In the genomic region with DNA sequence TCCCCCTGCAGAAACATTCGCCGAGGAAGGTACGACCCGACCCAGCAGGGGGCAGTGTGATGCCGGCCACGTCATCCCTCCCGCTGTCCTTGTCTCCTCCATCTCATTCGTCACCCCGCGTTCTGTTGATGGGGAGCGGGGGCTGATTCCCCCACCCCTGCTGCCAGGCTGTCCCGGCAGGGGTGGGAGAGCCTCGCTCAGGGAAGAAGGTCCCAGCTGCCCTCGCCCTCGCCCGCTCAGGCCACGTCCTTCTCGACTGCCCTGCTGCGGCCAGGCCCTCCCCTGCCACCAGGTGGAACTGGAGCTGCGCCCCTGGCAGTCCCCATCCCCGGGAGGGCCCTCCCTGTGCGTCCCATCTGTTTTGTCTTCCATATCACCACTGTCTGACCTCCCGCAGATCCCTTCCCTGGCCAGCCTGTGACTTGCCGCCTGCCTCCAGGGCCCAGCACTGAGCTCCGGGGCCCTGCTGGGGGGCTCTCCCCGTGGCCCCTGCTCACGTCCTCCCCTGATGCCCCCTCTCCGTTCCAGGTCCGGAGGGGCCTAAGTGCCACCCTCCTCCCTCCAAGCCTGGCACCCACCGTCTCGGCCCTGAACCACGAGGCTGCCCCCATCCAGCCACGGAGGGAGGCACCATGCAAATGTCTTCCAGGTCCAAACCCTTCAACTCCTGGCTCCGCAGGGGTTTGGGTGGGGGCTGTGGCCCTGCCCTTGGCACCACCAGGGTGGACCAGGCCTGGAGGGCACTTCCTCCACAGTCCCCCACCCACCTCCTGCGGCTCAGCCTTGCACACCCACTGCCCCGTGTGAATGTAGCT, we compare ENCODE assay signal across 8 cellular contexts. TPM values are rescaled to one million over a fixed set of nuclear protein-coding genes. Genes with fewer than 3 reads are reported as not detected.
DNase-seq lines count a peak whose midpoint lies in the region; ATAC-seq and TF ChIP-seq lines count a peak whose summit lies in the region.

No MANE protein-coding gene starts in this region.

- H3K9ac ChIP-seq in mesendoderm (ENCODE audit: low read length) = peak overlapping the region; percentile 49

- H4K5ac ChIP-seq in mesendoderm (ENCODE audit: low read length) = no peak overlapping the region

- no peak overlapping the region for H3K23ac ChIP-seq in mesendoderm (ENCODE audit: low read length)

- H3K4me3 ChIP-seq in BJ (ENCODE audit: low read depth, low read length) (peak overlapping the region; percentile 44), mesendoderm (ENCODE audit: low read length) (no peak overlapping the region)

- TF ChIP-seq CTCF in BJ (IDR thresholded peaks at IDR 0.05; ENCODE audit: insufficient read depth, low read depth, low read length) = peak; percentile 86

- peaks cover 0 to 22% of the 10 kb centered on the region in 2 donors for H3K27me3 Mint-ChIP-seq in effector memory CD8-positive, alpha-beta T cell

- H3K79me1 ChIP-seq in mesendoderm (ENCODE audit: low read length) = no peaks in the 10 kb centered on the region

- CTCF ChIA-PET in BJ (lab: Yijun Ruan, JAX) = interaction anchor here (0.6 to 14.4 kb wide), 42 partner anchors 10 to 1275 kb away, joined by 3 to 452 read pairs (median 6); partner anchors contain the start of genes ACBD4, EFTUD2, GJC1 and HIGD1B

- H2AK5ac ChIP-seq in mesendoderm (ENCODE audit: low read length) = no peak overlapping the region

- H3K27me3 ChIP-seq in BJ (ENCODE audit: control insufficient read depth, insufficient read depth, low read length) (no peaks in the 10 kb centered on the region), mesendoderm (ENCODE audit: insufficient read depth, low read length, poor library complexity) (no peaks in the 10 kb centered on the region)

- no CpG with 5 or more reads among the region's 36 CpGs for WGBS in mesendoderm (ENCODE audit: extremely low coverage, insufficient coverage, low lambda C conversion rate)

- peak overlapping the region; percentile 62 to 72 for H3K4me3 Mint-ChIP-seq in effector memory CD8-positive, alpha-beta T cell

- no peak overlapping the region for H3K4ac ChIP-seq in mesendoderm (ENCODE audit: low read depth, low read length)

- no peak overlapping the region for H3K27ac ChIP-seq in mesendoderm (ENCODE audit: low read depth, low read length)

- POLR2A ChIA-PET in BJ (lab: Charles Lee) = no interaction called here

- no peak overlapping the region for H2BK120ac ChIP-seq in mesendoderm (ENCODE audit: low read depth, low read length)

- peak overlapping the region in 1 of 2 donors; percentile 28 for H3K27ac Mint-ChIP-seq in effector memory CD8-positive, alpha-beta T cell

- no peak overlapping the region for H2BK15ac ChIP-seq in mesendoderm (replicated peaks; ENCODE audit: low read depth)

- H3K79me2 ChIP-seq in mesendoderm (ENCODE audit: control insufficient read depth, insufficient read depth, low read length) = no peaks in the 10 kb centered on the region

- no peaks in the 10 kb centered on the region for H3K36me3 ChIP-seq in BJ (ENCODE audit: control insufficient read depth, insufficient read depth, low read length)
- no peaks in the 10 kb centered on the region for H3K36me3 ChIP-seq in mesendoderm (ENCODE audit: control insufficient read depth, insufficient read depth, low read length)

- H3K56ac ChIP-seq in mesendoderm (ENCODE audit: low read length) = peak overlapping the region; percentile 84

- H3K9me3 Mint-ChIP-seq in effector memory CD8-positive, alpha-beta T cell = no peaks in the 10 kb centered on the region

- H3K4me1 ChIP-seq in mesendoderm (ENCODE audit: control insufficient read depth, low read depth, low read length) = peaks cover 5% of the 10 kb centered on the region

- no peak overlapping the region for H3K18ac ChIP-seq in mesendoderm (ENCODE audit: low read length)

- no peak for DNase-seq in BJ (ENCODE audit: low read depth)
- DNase-seq in NK-92 (lab: John Stamatoyannopoulos, UW; ENCODE audit: unreplicated experiment) = peak; percentile 5
- peak; percentile 38 for DNase-seq in activated CD8-positive, alpha-beta memory T cell treated with anti-CD3 and anti-CD28 coated beads, Interleukin-2, amount 50 U/mL, for 1 hour (ENCODE audit: extremely low read depth)
- DNase-seq in effector memory CD8-positive, alpha-beta T cell = peak; percentile 77 to 82 (median 80)
- peak; percentile 83 for DNase-seq in mesendoderm
- DNase-seq in stimulated activated CD8-positive, alpha-beta memory T cell treated with anti-CD3 and anti-CD28 coated beads, Interleukin-12 subunit alpha, Interleukin-12 subunit beta, amount 100 ng/mL, for 4 hours (ENCODE audit: low read depth) = peak; percentile 66

- H2BK5ac ChIP-seq in mesendoderm (ENCODE audit: low read length) = no peak overlapping the region

- H3K36me3 Mint-ChIP-seq in effector memory CD8-positive, alpha-beta T cell (ENCODE audit: insufficient read depth) = no peaks in the 10 kb centered on the region

- H3K4me1 Mint-ChIP-seq in effector memory CD8-positive, alpha-beta T cell (ENCODE audit: low read depth in 2 of 2) = peaks cover 14 to 19% of the 10 kb centered on the region in 2 donors

- ATAC-seq in HG02852 (IDR thresholded peaks at IDR 0.05; ENCODE audit: unreplicated experiment) (peak; percentile 28), HG03439 (IDR thresholded peaks at IDR 0.05; ENCODE audit: unreplicated experiment) (no peak)
- peak; percentile 23 for ATAC-seq in effector memory CD8-positive, alpha-beta T cell (replicated peaks)

- peak overlapping the region; percentile 49 for H3K4me2 ChIP-seq in mesendoderm (ENCODE audit: low read length)

- no peak overlapping the region for H4K8ac ChIP-seq in mesendoderm (ENCODE audit: low read depth, low read length)

RNA-seq across cellular contexts. Expression of gene ADAM11, which starts 20.6 kb away (rescaled TPM):
- polyA plus RNA-seq in BJ (2011; rRNA removed) = 0.31 TPM in 2 replicates
- polyA minus RNA-seq in BJ (2011; rRNA and poly(A)+ RNA removed) = 0.05 and 0.52 TPM in 2 replicates
- polyA plus RNA-seq in mesendoderm (2013, experiment 1 of 2) = 0.46 TPM
- polyA plus RNA-seq in mesendoderm (2013, experiment 2 of 2) = 0.43 TPM

RNA-seq across cellular contexts. Expression of gene GJC1, which starts 50.7 kb away (rescaled TPM):
- 26.5 and 32.2 TPM in 2 replicates for polyA plus RNA-seq in BJ (2011; rRNA removed)
- 44.3 and 53.8 TPM in 2 replicates for polyA minus RNA-seq in BJ (2011; rRNA and poly(A)+ RNA removed)
- 35.4 TPM for polyA plus RNA-seq in mesendoderm (2013, experiment 1 of 2)
- polyA plus RNA-seq in mesendoderm (2013, experiment 2 of 2) = 36.0 TPM
